In the genomic region with DNA sequence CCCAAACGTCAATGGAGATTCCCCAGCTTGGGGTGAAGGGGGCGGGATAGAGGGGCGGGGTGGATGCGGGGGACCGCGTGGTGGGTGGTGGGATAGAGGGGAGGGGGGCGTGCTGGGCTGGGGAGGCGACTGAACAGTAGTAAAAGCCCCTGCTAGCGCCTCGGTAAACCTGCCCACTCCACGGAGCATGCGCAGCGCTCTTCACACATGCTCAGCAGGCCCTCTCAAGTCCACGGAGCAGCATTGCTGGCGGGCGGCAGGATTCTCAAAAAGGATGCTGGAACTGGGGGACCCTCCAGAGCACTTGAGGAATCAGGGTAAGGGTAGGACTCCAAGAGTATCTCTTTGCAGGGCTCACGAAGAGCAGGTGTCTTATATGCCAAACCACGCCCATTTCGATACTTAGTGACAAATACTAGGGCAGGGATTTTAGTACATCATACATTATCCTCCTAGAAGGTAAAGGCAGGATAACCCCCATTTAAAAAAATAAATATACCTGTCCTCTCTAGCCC, we compare ENCODE assay signal across 8 cellular contexts. TPM values are rescaled to one million over a fixed set of nuclear protein-coding genes. Genes with fewer than 3 reads are reported as not detected.
DNase-seq lines count a peak whose midpoint lies in the region; ATAC-seq and TF ChIP-seq lines count a peak whose summit lies in the region.

No MANE protein-coding gene starts in this region.

- H3K27me3 ChIP-seq in ascending aorta (no peaks in the 10 kb centered on the region), iPS DF 6.9 (ENCODE audit: control insufficient read depth, insufficient read depth, low read length) (no peaks in the 10 kb centered on the region)

- no peaks in the 10 kb centered on the region for H3K9me3 ChIP-seq in ascending aorta
- H3K9me3 ChIP-seq in iPS DF 6.9 (ENCODE audit: control insufficient read depth, insufficient read depth, low read length): no peaks in the 10 kb centered on the region

- H3K27ac ChIP-seq in ascending aorta (peak overlapping the region; percentile 67 to 79), iPS DF 6.9 (ENCODE audit: low read length) (no peak overlapping the region)

- intact Hi-C loops in ascending aorta (cut with DNase I): loop anchor here (10.0 kb wide), 1 partner anchor 856 kb away; no protein-coding TSS in a partner anchor
- intact Hi-C loops in sciatic nerve (cut with DNase I): no loop called here

- ATAC-seq in sciatic nerve: peak; percentile 87

- no peaks in the 10 kb centered on the region for H3K4me1 ChIP-seq in ascending aorta
- H3K4me1 ChIP-seq in iPS DF 6.9 (ENCODE audit: control insufficient read depth, insufficient read depth, low read length): no peaks in the 10 kb centered on the region

- no peak for TF ChIP-seq CTCF in ascending aorta (IDR thresholded peaks at IDR 0.05)

- DNase-seq in DMS79 (lab: John Stamatoyannopoulos, UW) (peak; percentile 49), H4 (ENCODE audit: low spot score) (peak; percentile 65), NCI-H2107 (lab: John Stamatoyannopoulos, UW) (peak; percentile 22), ascending aorta (ENCODE audit: low spot score in 2 of 2) (peak in 1 of 2 donors; percentile 67), iPS DF 6.9 (ENCODE audit: low read depth, low spot score) (no peak), sciatic nerve (ENCODE audit: low spot score) (peak; percentile 64), MV-4-11 (lab: John Stamatoyannopoulos, UW) (no peak), RKO (ENCODE audit: low spot score) (no peak)

- WGBS in iPS DF 6.9 (ENCODE audit: insufficient coverage, insufficient read length): no CpG with 5 or more reads among the region's 19 CpGs

- H3K4me3 ChIP-seq in ascending aorta: peak overlapping the region; percentile 69 to 81
- peak overlapping the region; percentile 88; the same call in 1 of the 2 replicates for H3K4me3 ChIP-seq in iPS DF 6.9 (ENCODE audit: low read length)

- H3K36me3 ChIP-seq in ascending aorta (no peaks in the 10 kb centered on the region), iPS DF 6.9 (ENCODE audit: control insufficient read depth, insufficient read depth, low read length) (no peaks in the 10 kb centered on the region)

RNA-seq across cellular contexts. Expression of gene RPS6KA6, which starts 0.4 kb away (rescaled TPM):
- 3.1 and 5.8 TPM in 2 replicates for total RNA-seq in H4 (2014; rRNA removed; shearing (Covaris generic))
- total RNA-seq in ascending aorta: 4.5 TPM
- 2.7 TPM for total RNA-seq in sciatic nerve

Comparison
In these comparisons a context has a peak if more than half of its experiments do, and no peak if none do; other contexts are left out.
1. DNase-seq: peak in DMS79 (single experiment), H4 (single experiment), NCI-H2107 (single experiment) and sciatic nerve (single experiment); none in iPS DF 6.9 (single experiment), MV-4-11 (single experiment) and RKO (single experiment).